Comparison of ENCODE assay signal across 8 cellular contexts in genomic region chr12:132143328-132144071, GRCh38. TPM values are rescaled to one million over a fixed set of nuclear protein-coding genes. Genes with fewer than 3 reads are reported as not detected.
A peak's percentile ranks its signal among the peaks of the same experiment; 100 is the strongest.
DNase-seq lines count a peak whose midpoint lies in the region; ATAC-seq, FAIRE-seq and TF ChIP-seq lines count a peak whose summit lies in the region.

No MANE protein-coding gene starts in this region.

- POLR2A ChIA-PET in CD4-positive, alpha-beta T cell (lab: Charles Lee) = interaction anchor here (0.7 kb wide), 1 partner anchor 42 kb away, joined by 3 read pairs; no protein-coding TSS in a partner anchor

- no peaks in the 10 kb centered on the region for H3K9me3 Mint-ChIP-seq in CD4-positive, alpha-beta T cell
- H3K9me3 Mint-ChIP-seq in activated naive CD4-positive, alpha-beta T cell treated with anti-CD3 and anti-CD28 coated beads for 36 hours = no peaks in the 10 kb centered on the region
- no peaks in the 10 kb centered on the region for H3K9me3 Mint-ChIP-seq in stimulated activated memory B cell treated with anti-CD40 and anti-IgM and Interleukin-4, amounts not matched to agents 10 μg/mL and 1 μg/mL and 100 μg/mL, for 72 hours

- no peak overlapping the region for H3K27ac ChIP-seq in CD4-positive, alpha-beta T cell (ENCODE audit: low read depth, low read length)

- peaks cover 25% of the 10 kb centered on the region for H3K4me1 Mint-ChIP-seq in CD4-positive, alpha-beta T cell (ENCODE audit: low read depth)
- peaks cover 31% of the 10 kb centered on the region for H3K4me1 Mint-ChIP-seq in activated naive CD4-positive, alpha-beta T cell treated with anti-CD3 and anti-CD28 coated beads for 36 hours (ENCODE audit: low read depth)
- peaks cover 42% of the 10 kb centered on the region for H3K4me1 Mint-ChIP-seq in stimulated activated memory B cell treated with anti-CD40 and anti-IgM and Interleukin-4, amounts not matched to agents 10 μg/mL and 1 μg/mL and 100 μg/mL, for 72 hours

- intact Hi-C loops in CD4-positive, alpha-beta T cell (cut with DNase I, micrococcal nuclease) = loop anchor here in 1 of 2 experiments (1.0 to 5.0 kb wide), 2 partner anchors 46 to 61 kb away; no protein-coding TSS in a partner anchor
- intact Hi-C loops in activated naive CD4-positive, alpha-beta T cell treated with anti-CD3 and anti-CD28 coated beads for 36 hours (cut with micrococcal nuclease) = loop anchor here (1.0 to 10.0 kb wide), 3 partner anchors 46 to 189 kb away; no protein-coding TSS in a partner anchor

- CTCF ChIA-PET in CD4-positive, alpha-beta T cell (lab: Charles Lee) = interaction anchor here (1.5 kb wide), 1 partner anchor 10 kb away, joined by 3 read pairs; no protein-coding TSS in a partner anchor
- CTCF ChIA-PET in activated naive CD4-positive, alpha-beta T cell treated with anti-CD3 and anti-CD28 coated beads for 36 hours (lab: Charles Lee) = no interaction called here

- peak overlapping the region; percentile 97 for H3K4me3 ChIP-seq in iPS-18c (ENCODE audit: insufficient read depth, low read depth, low read length)

- no peaks in the 10 kb centered on the region for H3K27me3 Mint-ChIP-seq in CD4-positive, alpha-beta T cell
- no peaks in the 10 kb centered on the region for H3K27me3 Mint-ChIP-seq in activated naive CD4-positive, alpha-beta T cell treated with anti-CD3 and anti-CD28 coated beads for 36 hours (ENCODE audit: low read depth)
- H3K27me3 Mint-ChIP-seq in stimulated activated memory B cell treated with anti-CD40 and anti-IgM and Interleukin-4, amounts not matched to agents 10 μg/mL and 1 μg/mL and 100 μg/mL, for 72 hours = no peaks in the 10 kb centered on the region

- H3K36me3 Mint-ChIP-seq in CD4-positive, alpha-beta T cell (ENCODE audit: low read depth) = peaks cover 47% of the 10 kb centered on the region
- H3K36me3 Mint-ChIP-seq in activated naive CD4-positive, alpha-beta T cell treated with anti-CD3 and anti-CD28 coated beads for 36 hours (ENCODE audit: low read depth) = peaks cover 20% of the 10 kb centered on the region
- peaks cover 16% of the 10 kb centered on the region for H3K36me3 Mint-ChIP-seq in stimulated activated memory B cell treated with anti-CD40 and anti-IgM and Interleukin-4, amounts not matched to agents 10 μg/mL and 1 μg/mL and 100 μg/mL, for 72 hours

- H3K9me3 ChIP-seq in CD4-positive, alpha-beta T cell (ENCODE audit: control insufficient read depth, low read length) = no peaks in the 10 kb centered on the region
- H3K9me3 ChIP-seq in iPS-18c (ENCODE audit: control insufficient read depth, insufficient read depth, low read length) = no peaks in the 10 kb centered on the region

- no peak for FAIRE-seq in D721Med (lab: Jason Lieb, UNC)
- no peak for FAIRE-seq in HTR-8/SVneo (lab: Jason Lieb, UNC)

- peak overlapping the region; percentile 71 for H3K27ac Mint-ChIP-seq in CD4-positive, alpha-beta T cell
- no peak overlapping the region for H3K27ac Mint-ChIP-seq in activated naive CD4-positive, alpha-beta T cell treated with anti-CD3 and anti-CD28 coated beads for 36 hours
- peak overlapping the region; percentile 90 for H3K27ac Mint-ChIP-seq in stimulated activated memory B cell treated with anti-CD40 and anti-IgM and Interleukin-4, amounts not matched to agents 10 μg/mL and 1 μg/mL and 100 μg/mL, for 72 hours

- H3K4me3 Mint-ChIP-seq in CD4-positive, alpha-beta T cell = peak overlapping the region; percentile 82
- H3K4me3 Mint-ChIP-seq in activated naive CD4-positive, alpha-beta T cell treated with anti-CD3 and anti-CD28 coated beads for 36 hours = peak overlapping the region; percentile 86
- H3K4me3 Mint-ChIP-seq in stimulated activated memory B cell treated with anti-CD40 and anti-IgM and Interleukin-4, amounts not matched to agents 10 μg/mL and 1 μg/mL and 100 μg/mL, for 72 hours = peak overlapping the region; percentile 75

- no peak for TF ChIP-seq CTCF in CD4-positive, alpha-beta T cell (IDR thresholded peaks at IDR 0.05)
- TF ChIP-seq CTCF in D721Med (IDR thresholded peaks at IDR 0.05; ENCODE audit: insufficient read depth, missing control alignments) = no peak

- DNase-seq in CD4-positive, alpha-beta T cell = peak in 5 of 10 experiments; percentile 18 to 34 (median 22)
- no peak for DNase-seq in activated naive CD4-positive, alpha-beta T cell treated with anti-CD3 and anti-CD28 coated beads for 36 hours
- no peak for DNase-seq in D721Med (ENCODE audit: insufficient read length, low spot score)
- DNase-seq in HTR-8/SVneo (ENCODE audit: insufficient read length, low spot score) = no peak

- ATAC-seq in CD4-positive, alpha-beta T cell (ENCODE audit: poor library complexity) = peak; percentile 54
- ATAC-seq in GM19467 (IDR thresholded peaks at IDR 0.05; ENCODE audit: unreplicated experiment) = peak; percentile 29
- peak; percentile 28 for ATAC-seq in HG03521 (IDR thresholded peaks at IDR 0.05; ENCODE audit: unreplicated experiment)
- peak; percentile 52 for ATAC-seq in stimulated activated memory B cell treated with anti-CD40 and anti-IgM and Interleukin-4, amounts not matched to agents 10 μg/mL and 1 μg/mL and 100 μg/mL, for 72 hours

- H3K27me3 ChIP-seq in CD4-positive, alpha-beta T cell (ENCODE audit: control insufficient read depth, insufficient read depth, low read length) = no peaks in the 10 kb centered on the region

RNA-seq across cellular contexts. Expression of gene DDX51, which starts 0.6 kb away (rescaled TPM):
- 10 to 100 TPM; 58.0 to 59.3 TPM for total RNA-seq in CD4-positive, alpha-beta T cell
- 10 to 100 TPM; 18.8 to 20.0 TPM for total RNA-seq in activated naive CD4-positive, alpha-beta T cell treated with anti-CD3 and anti-CD28 coated beads for 36 hours

RNA-seq across cellular contexts. Expression of gene NOC4L, which starts 0.8 kb away (rescaled TPM):
- total RNA-seq in CD4-positive, alpha-beta T cell = 10 to 100 TPM; 21.8 to 22.3 TPM
- total RNA-seq in activated naive CD4-positive, alpha-beta T cell treated with anti-CD3 and anti-CD28 coated beads for 36 hours = 10 to 100 TPM; 27.1 to 27.4 TPM
